Comparison of ENCODE assay signal across 23 cellular contexts in the genomic region with DNA sequence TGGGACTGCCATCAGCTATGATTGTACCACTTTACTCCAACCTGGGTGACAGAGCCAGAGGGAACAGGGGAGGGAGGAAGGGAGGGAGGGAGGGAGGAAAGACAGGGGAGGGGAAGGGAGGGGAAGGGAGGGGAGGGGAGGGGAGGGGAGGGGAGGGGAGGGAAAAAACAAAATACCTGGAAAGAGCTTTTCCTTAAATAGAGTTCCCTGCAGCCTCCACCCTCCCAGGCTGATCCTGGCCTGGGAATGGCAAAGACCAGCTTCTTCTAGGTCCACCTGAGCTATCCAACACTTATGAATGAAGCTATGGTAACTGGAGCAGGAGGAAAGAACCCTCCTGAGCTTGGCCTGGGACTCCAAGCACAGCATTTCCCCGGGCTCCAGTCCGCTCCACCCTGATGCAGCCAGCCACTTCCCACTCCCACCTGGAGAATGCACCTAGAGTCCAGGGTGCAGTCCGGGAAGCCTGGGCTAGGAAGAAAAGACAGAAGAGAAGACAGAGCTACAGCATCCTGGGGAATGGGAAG.
"Had no signal": no experiment of that assay in that cellular context is flagged by ENCODE, and none has a peak within 500 bp of the region (broad histone marks: within the 10 kb centered on the region; RNA-seq: fewer than 3 reads in every experiment).

No MANE protein-coding gene starts in this region.

- H3K27ac ChIP-seq: adrenal gland, ascending aorta, colonic mucosa, heart left ventricle, tibial artery had no signal

- H3K4me3 ChIP-seq: adrenal gland, ascending aorta, colonic mucosa, heart left ventricle, mucosa of descending colon, tibial artery had no signal

- H3K9me3 ChIP-seq: adrenal gland, ascending aorta, colonic mucosa, heart left ventricle, mucosa of descending colon, tibial artery had no signal

- H3K4me3 Mint-ChIP-seq: activated CD4-positive, alpha-beta T cell treated with anti-CD3 and anti-CD28 coated beads for 36 hours; activated naive CD8-positive, alpha-beta T cell; activated T-helper 1 cell treated with anti-CD3 and anti-CD28 coated beads, Interleukin-12 subunit alpha, Interleukin-12 subunit beta, Interleukin-2, Interleukin-4 antibody, amounts not matched to agents 30 ng/mL and 10 ng/mL and 1 ng/mL, durations not matched to agents 14 hours and 24 hours and 36 hours; central memory CD8-positive, alpha-beta T cell; memory B cell; nephron progenitor cell; WTC11 had no signal

- ATAC-seq: activated CD4-positive, alpha-beta T cell treated with anti-CD3 and anti-CD28 coated beads for 36 hours; heart left ventricle; left cardiac atrium; mucosa of descending colon; stimulated activated naive CD8-positive, alpha-beta T cell treated with anti-CD3 and anti-CD28 coated beads, Interleukin-15, Interleukin-2, amounts not matched to agents 100 U/mL and 50 U/mL, for 24 hours; WTC11 had no signal

- H3K4me1 ChIP-seq: adrenal gland, ascending aorta, colonic mucosa, heart left ventricle, tibial artery had no signal

- FAIRE-seq: islet of Langerhans, urothelium cell line had no signal

- H3K27me3 ChIP-seq: adrenal gland, ascending aorta, colonic mucosa, tibial artery had no signal

- H3K4me1 Mint-ChIP-seq: activated CD4-positive, alpha-beta T cell treated with anti-CD3 and anti-CD28 coated beads for 36 hours; central memory CD8-positive, alpha-beta T cell; memory B cell; nephron progenitor cell had no signal

- H3K36me3 Mint-ChIP-seq: activated naive CD8-positive, alpha-beta T cell; memory B cell; WTC11 had no signal

- H3K36me3 ChIP-seq: adrenal gland, ascending aorta, colonic mucosa, heart left ventricle, tibial artery had no signal

- H3K9me3 Mint-ChIP-seq: activated T-helper 1 cell treated with anti-CD3 and anti-CD28 coated beads, Interleukin-12 subunit alpha, Interleukin-12 subunit beta, Interleukin-2, Interleukin-4 antibody, amounts not matched to agents 30 ng/mL and 10 ng/mL and 1 ng/mL, durations not matched to agents 14 hours and 24 hours and 36 hours; central memory CD8-positive, alpha-beta T cell; memory B cell; nephron progenitor cell had no signal

- DNase-seq: activated CD4-positive, alpha-beta T cell treated with anti-CD3 and anti-CD28 coated beads for 36 hours; activated CD4-positive, alpha-beta T cell treated with anti-CD3 and anti-CD28 coated beads, Interleukin-2, amount 50 U/mL, for 4 hours; activated gamma-delta T cell treated with Interleukin-2 at 50 U/mL for 16 hours; activated T-cell treated with anti-CD3 and anti-CD28 coated beads for 4 hours; colonic mucosa; heart left ventricle; left cardiac atrium; mucosa of descending colon; nephron progenitor cell; occipital lobe; stimulated activated CD4-positive, alpha-beta T cell treated with anti-CD3 and anti-CD28 coated beads, Interleukin-4, amount 100 ng/mL, for 4 hours; stimulated activated naive CD8-positive, alpha-beta T cell treated with anti-CD3 and anti-CD28 coated beads, Interleukin-15, Interleukin-2, amounts not matched to agents 100 U/mL and 50 U/mL, for 24 hours; T-helper 9 cell had no signal

- H3K27ac Mint-ChIP-seq: activated CD4-positive, alpha-beta T cell treated with anti-CD3 and anti-CD28 coated beads for 36 hours; activated naive CD8-positive, alpha-beta T cell; activated T-helper 1 cell treated with anti-CD3 and anti-CD28 coated beads, Interleukin-12 subunit alpha, Interleukin-12 subunit beta, Interleukin-2, Interleukin-4 antibody, amounts not matched to agents 30 ng/mL and 10 ng/mL and 1 ng/mL, durations not matched to agents 14 hours and 24 hours and 36 hours; memory B cell; nephron progenitor cell; WTC11 had no signal
